In the genomic region with DNA sequence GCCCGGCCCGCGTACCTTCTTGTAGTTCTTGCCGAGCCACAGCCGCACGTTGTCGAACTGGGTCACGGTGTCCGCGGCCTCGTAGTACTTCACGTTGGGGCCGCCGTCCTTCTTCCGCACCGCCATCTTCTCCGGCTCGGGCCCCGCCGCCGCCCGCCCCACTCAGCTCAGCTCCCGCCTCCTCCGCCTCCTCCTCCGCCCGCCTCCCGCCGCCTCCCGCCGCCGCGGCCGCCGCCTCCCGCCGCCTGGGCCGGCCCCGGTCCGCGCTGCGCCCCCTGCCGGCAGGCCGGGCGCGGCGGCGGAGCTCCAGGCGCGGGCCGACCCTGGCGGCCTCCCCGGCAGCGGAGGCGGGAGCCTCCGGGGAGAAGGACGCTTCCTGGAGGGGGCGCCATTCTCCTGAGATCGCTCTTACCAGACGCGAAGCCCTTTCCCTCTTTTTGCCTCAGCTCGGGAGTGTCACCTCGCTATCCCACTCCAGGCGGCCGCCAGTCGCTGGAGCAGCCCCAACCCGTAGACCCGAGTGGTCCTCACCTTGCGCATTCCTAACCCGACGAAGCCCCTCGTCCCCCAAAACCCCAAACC, we compare ENCODE assay signal across 8 cellular contexts. TPM values are rescaled to one million over a fixed set of nuclear protein-coding genes. Genes with fewer than 3 reads are reported as not detected.
DNase-seq lines count a peak whose midpoint lies in the region; ATAC-seq and TF ChIP-seq lines count a peak whose summit lies in the region.

A gene (minus strand): TSS at position 148 of the 582 bp plus-strand sequence. CDS start 22 bp downstream, at position 126.

- intact Hi-C loops in T-helper 1 cell treated with Interleukin-12 subunit alpha and Interleukin-12 subunit beta and Interleukin-4 antibody, amounts not matched to agents 30 ng/mL and 1 ng/mL, for 36 hours (cut with micrococcal nuclease), result loop anchor here (1.0 kb wide), 4 partner anchors 63 to 451 kb away; a partner anchor contains a TSS
- intact Hi-C loops in left ventricle myocardium inferior (cut with micrococcal nuclease) (no loop called here), upper lobe of right lung (cut with DNase I) (no loop called here)

- peak within 1 kb of the TSS; percentile 100 for H3K27ac Mint-ChIP-seq in progenitor cell of endocrine pancreas

- H3K4me3 ChIP-seq in left ventricle myocardium inferior (peak within 1 kb of the TSS; percentile 94), upper lobe of right lung (peak within 1 kb of the TSS; percentile 82)

- H3K9me3 Mint-ChIP-seq in progenitor cell of endocrine pancreas (ENCODE audit: low read depth), result no peaks in the 10 kb centered on the region

- H3K27me3 ChIP-seq in left ventricle myocardium inferior (ENCODE audit: low read depth) (no peaks in the 10 kb centered on the region), upper lobe of right lung (no peaks in the 10 kb centered on the region)

- DNase-seq in GM10266 (ENCODE audit: extremely low spot score) (peak; percentile 95), NCI-H1417 (lab: John Stamatoyannopoulos, UW) (peak; percentile 89 to 92 (median 90)), amniotic epithelial cell (ENCODE audit: low read depth) (peak; percentile 73), left ventricle myocardium inferior (peak; percentile 87), progenitor cell of endocrine pancreas (ENCODE audit: low spot score, unreplicated experiment) (peak; percentile 78), upper lobe of right lung (peak; percentile 94)

- H3K9me3 ChIP-seq in left ventricle myocardium inferior (replicated peaks) (no peaks in the 10 kb centered on the region), upper lobe of right lung (no peaks in the 10 kb centered on the region)

- peak within 1 kb of the TSS; percentile 97 for H3K4me3 Mint-ChIP-seq in progenitor cell of endocrine pancreas (ENCODE audit: low read depth)

- H3K4me1 ChIP-seq in left ventricle myocardium inferior (peaks cover 36% of the 10 kb centered on the region), upper lobe of right lung (peaks cover 25% of the 10 kb centered on the region)

- peaks cover 17% of the 10 kb centered on the region for H3K4me1 Mint-ChIP-seq in progenitor cell of endocrine pancreas (ENCODE audit: low read depth)

- peaks cover 9% of the 10 kb centered on the region for H3K36me3 Mint-ChIP-seq in progenitor cell of endocrine pancreas (ENCODE audit: insufficient read depth)

- H3K27me3 Mint-ChIP-seq in progenitor cell of endocrine pancreas, result no peaks in the 10 kb centered on the region

- TF ChIP-seq CTCF in GM10266 (IDR thresholded peaks at IDR 0.05; ENCODE audit: control insufficient read depth, insufficient read depth, low read depth, missing control alignments) (peak; percentile 93), left ventricle myocardium inferior (IDR thresholded peaks at IDR 0.05; ENCODE audit: borderline replicate concordance) (peak; percentile 77), progenitor cell of endocrine pancreas (IDR thresholded peaks at IDR 0.05; ENCODE audit: unreplicated experiment) (peak; percentile 83), upper lobe of right lung (IDR thresholded peaks at IDR 0.05) (peak; percentile 60)

- H3K27ac ChIP-seq in left ventricle myocardium inferior (replicated peaks) (peak within 1 kb of the TSS; percentile 87), upper lobe of right lung (peak within 1 kb of the TSS; percentile 93)

- ATAC-seq in HG02610 (IDR thresholded peaks at IDR 0.05; ENCODE audit: unreplicated experiment) (peak; percentile 69), upper lobe of right lung (peak; percentile 94)

- H3K36me3 ChIP-seq in left ventricle myocardium inferior, result peaks cover 26% of the 10 kb centered on the region
- peaks cover 25% of the 10 kb centered on the region for H3K36me3 ChIP-seq in upper lobe of right lung

RNA-seq across cellular contexts. Expression of the gene that starts here (rescaled TPM):
- total RNA-seq in T-helper 1 cell treated with Interleukin-12 subunit alpha and Interleukin-12 subunit beta and Interleukin-4 antibody, amounts not matched to agents 30 ng/mL and 1 ng/mL, for 36 hours, result 140 and 147 TPM in 2 replicates
- total RNA-seq in left ventricle myocardium inferior (67.1 TPM), progenitor cell of endocrine pancreas (202 and 207 TPM in 2 replicates), upper lobe of right lung (117 TPM)

Comparison
In these comparisons a context has a peak if more than half of its experiments do, and no peak if none do; other contexts are left out.
1. Peak in every context shown above with its lines: DNase-seq, ATAC-seq, H3K4me3 ChIP-seq and H3K27ac ChIP-seq.